Comparison of ENCODE assay signal across 8 cellular contexts in genomic region chr13:113758651-113759524, GRCh38. TPM values are rescaled to one million over a fixed set of nuclear protein-coding genes. Genes with fewer than 3 reads are reported as not detected.
DNase-seq lines count a peak whose midpoint lies in the region; ATAC-seq and TF ChIP-seq lines count a peak whose summit lies in the region.

TMEM255B (plus strand) TSS chr13:113759226; CDS start chr13:113759270, 44 bp downstream.

- no peaks in the 10 kb centered on the region for H3K9me3 Mint-ChIP-seq in endothelial cell (ENCODE audit: unreplicated experiment)

- peak; percentile 99 for DNase-seq in 8988T
- peak; percentile 82 for DNase-seq in NOMO-1 treated with dmso at 0.1 percent for 144 hours (lab: John Stamatoyannopoulos, UW; ENCODE audit: unreplicated experiment)
- peak; percentile 89 for DNase-seq in activated CD8-positive, alpha-beta memory T cell treated with anti-CD3 and anti-CD28 coated beads, Interleukin-2, amount 50 U/mL, for 48 hours
- DNase-seq in endothelial cell (ENCODE audit: low spot score) = peak; percentile 91
- peak; percentile 52 for DNase-seq in stimulated activated CD8-positive, alpha-beta memory T cell treated with anti-CD3 and anti-CD28 coated beads, Interleukin-15, amount 100 ng/mL, for 24 hours (ENCODE audit: low read depth)

- peaks cover 12% of the 10 kb centered on the region for H3K27me3 Mint-ChIP-seq in endothelial cell (ENCODE audit: unreplicated experiment)

- peaks cover 57% of the 10 kb centered on the region for H3K4me1 Mint-ChIP-seq in endothelial cell (ENCODE audit: unreplicated experiment)

- H3K27ac Mint-ChIP-seq in endothelial cell (ENCODE audit: unreplicated experiment) = peak within 1 kb of the TSS; percentile 93

- no peaks in the 10 kb centered on the region for H3K9me3 ChIP-seq in mesodermal cell (ENCODE audit: control insufficient read depth, low read length)

- H3K4me3 ChIP-seq in mesodermal cell (ENCODE audit: extremely low read depth, insufficient read depth, low read length, poor library complexity, severe bottlenecking) = peak within 1 kb of the TSS; percentile 51

- ATAC-seq in GM18907 (IDR thresholded peaks at IDR 0.05; ENCODE audit: unreplicated experiment) = peak; percentile 80
- peak; percentile 70 for ATAC-seq in HG03354 (IDR thresholded peaks at IDR 0.05; ENCODE audit: poor library complexity, severe bottlenecking, unreplicated experiment)

- 2 to 4% methylated on average over 46 to 72 of the region's 80 CpGs for WGBS in mesodermal cell (ENCODE audit: insufficient coverage in 2 of 2), 2 experiments

- H3K36me3 Mint-ChIP-seq in endothelial cell (ENCODE audit: low read depth, unreplicated experiment) = peaks cover 27% of the 10 kb centered on the region

- H3K4me3 Mint-ChIP-seq in endothelial cell (ENCODE audit: unreplicated experiment) = peak within 1 kb of the TSS; percentile 99

- no peaks in the 10 kb centered on the region for H3K36me3 ChIP-seq in mesodermal cell (ENCODE audit: control insufficient read depth, insufficient read depth, low read length)

- no peak for TF ChIP-seq CTCF in endothelial cell (IDR thresholded peaks at IDR 0.05; ENCODE audit: unreplicated experiment)

- peaks cover 5% of the 10 kb centered on the region for H3K4me1 ChIP-seq in mesodermal cell (ENCODE audit: control insufficient read depth, insufficient read depth, low read length, poor library complexity, severe bottlenecking)

- H3K27ac ChIP-seq in mesodermal cell (ENCODE audit: low read depth, low read length, severe bottlenecking) = no peak within 1 kb of the TSS

RNA-seq across cellular contexts. Expression of gene TMEM255B, which starts in this region (rescaled TPM):
- total RNA-seq in endothelial cell (ENCODE audit: unreplicated experiment) = 321 TPM
- polyA plus RNA-seq in mesodermal cell (2013, experiment 1 of 2) = 9.1 TPM
- polyA plus RNA-seq in mesodermal cell (2013, experiment 2 of 2) = 7.0 TPM
